9 cellular contexts compared by ENCODE assay signal in genomic region chr5:139638736-139639618, GRCh38. TPM values are rescaled to one million over a fixed set of nuclear protein-coding genes. Genes with fewer than 3 reads are reported as not detected.
DNase-seq lines count a peak whose midpoint lies in the region; ATAC-seq and TF ChIP-seq lines count a peak whose summit lies in the region.
"Had no signal": no experiment of that assay in that cellular context is flagged by ENCODE, and none has a peak within 500 bp of the region (broad histone marks: within the 10 kb centered on the region; RNA-seq: fewer than 3 reads in every experiment).

No MANE protein-coding gene starts in this region.

- H3K36me3 ChIP-seq in Caco-2 (ENCODE audit: control insufficient read depth, insufficient read depth, low read length), result no peaks in the 10 kb centered on the region

- TF ChIP-seq CTCF in Caco-2 (IDR thresholded peaks at IDR 0.05; ENCODE audit: insufficient read depth in 1 of 2, low read depth in 1 of 2, low read length in 1 of 2, severe bottlenecking in 1 of 2, unreplicated experiment in 1 of 2) (no peak), osteocyte (IDR thresholded peaks at IDR 0.05) (no peak)

- H3K9me3 Mint-ChIP-seq in Caco-2 (ENCODE audit: unreplicated experiment) (no peaks in the 10 kb centered on the region), osteocyte (ENCODE audit: unreplicated experiment) (no peaks in the 10 kb centered on the region)
- no peaks in the 10 kb centered on the region for H3K9me3 Mint-ChIP-seq in effector memory CD8-positive, alpha-beta T cell

- POLR2A ChIA-PET in Caco-2 (lab: Charles Lee), result interaction anchor here (1.6 kb wide), 1 partner anchor 9 kb away, joined by 3 read pairs; the partner anchor contains the start of gene CXXC5

- no peaks in the 10 kb centered on the region for H3K27me3 ChIP-seq in Caco-2 (replicated peaks; ENCODE audit: control insufficient read depth, insufficient read depth, low read length)

- no peaks in the 10 kb centered on the region for H3K9me3 ChIP-seq in Caco-2

- H3K27me3 Mint-ChIP-seq in Caco-2 (ENCODE audit: insufficient read depth, unreplicated experiment), result no peaks in the 10 kb centered on the region
- H3K27me3 Mint-ChIP-seq in effector memory CD8-positive, alpha-beta T cell, result no peaks in the 10 kb centered on the region
- H3K27me3 Mint-ChIP-seq in osteocyte (ENCODE audit: unreplicated experiment), result no peaks in the 10 kb centered on the region

- peaks cover 63% of the 10 kb centered on the region for H3K4me1 ChIP-seq in Caco-2

- no peak overlapping the region for H3K4me3 ChIP-seq in Caco-2 (ENCODE audit: low read depth, low read length)

- no TSS peak for BruUV-seq in Caco-2 (replicated peaks; lab: Mats Ljungman, UMichigan)

- peak overlapping the region; percentile 55 for H3K27ac Mint-ChIP-seq in Caco-2 (ENCODE audit: unreplicated experiment)
- peak overlapping the region; percentile 86 to 90 for H3K27ac Mint-ChIP-seq in effector memory CD8-positive, alpha-beta T cell
- H3K27ac Mint-ChIP-seq in osteocyte (ENCODE audit: unreplicated experiment), result peak overlapping the region; percentile 98

- intact Hi-C loops in Caco-2 (cut with micrococcal nuclease; ENCODE audit: unreplicated experiment), result no loop called here

- ATAC-seq in effector memory CD8-positive, alpha-beta T cell (replicated peaks), result no peak
- ATAC-seq in GM21786 (IDR thresholded peaks at IDR 0.05; ENCODE audit: unreplicated experiment), result no peak

- DNase-seq in Caco-2 (no peak), NCI-H2171 (lab: John Stamatoyannopoulos, UW) (peak; percentile 53), osteocyte (ENCODE audit: extremely low spot score, unreplicated experiment) (no peak), H4 (ENCODE audit: low spot score) (no peak), HuH-7.5 (ENCODE audit: low spot score) (no peak)
- no peak for DNase-seq in effector memory CD8-positive, alpha-beta T cell
- no peak for DNase-seq in stimulated activated naive CD4-positive, alpha-beta T cell (lab: John Stamatoyannopoulos, UW)
- DNase-seq: amniotic stem cell had no signal

- peaks cover 66% of the 10 kb centered on the region for H3K4me1 Mint-ChIP-seq in Caco-2 (ENCODE audit: low read depth, unreplicated experiment)
- peaks cover 30 to 42% of the 10 kb centered on the region in 2 donors for H3K4me1 Mint-ChIP-seq in effector memory CD8-positive, alpha-beta T cell (ENCODE audit: low read depth in 2 of 2)
- peaks cover 58% of the 10 kb centered on the region for H3K4me1 Mint-ChIP-seq in osteocyte (ENCODE audit: unreplicated experiment)

- H3K4me3 Mint-ChIP-seq in Caco-2 (ENCODE audit: unreplicated experiment), result no peak overlapping the region
- peak overlapping the region; percentile 68 to 74 for H3K4me3 Mint-ChIP-seq in effector memory CD8-positive, alpha-beta T cell
- peak overlapping the region; percentile 58 for H3K4me3 Mint-ChIP-seq in osteocyte (ENCODE audit: unreplicated experiment)

- CTCF ChIA-PET in Caco-2 (lab: Charles Lee), result interaction anchor here (1.2 kb wide), 1 partner anchor 9 kb away, joined by 7 read pairs; the partner anchor contains the start of gene CXXC5

- H3K36me3 Mint-ChIP-seq in Caco-2 (ENCODE audit: insufficient read depth, unreplicated experiment), result peaks cover 73% of the 10 kb centered on the region
- peaks cover 13% of the 10 kb centered on the region for H3K36me3 Mint-ChIP-seq in effector memory CD8-positive, alpha-beta T cell (ENCODE audit: insufficient read depth)
- H3K36me3 Mint-ChIP-seq in osteocyte (ENCODE audit: unreplicated experiment), result no peaks in the 10 kb centered on the region

RNA-seq across cellular contexts. Expression of gene CXXC5, which starts 9.2 kb away (rescaled TPM):
- 79.5 and 92.3 TPM in 2 replicates for total RNA-seq in Caco-2 (2022)
- total RNA-seq in osteocyte, result 239 and 259 TPM in 2 replicates
- total RNA-seq in H4 (2014; rRNA removed; shearing (Covaris generic)), result 46.9 and 55.1 TPM in 2 replicates
